20 cellular contexts compared by ENCODE assay signal in the genomic region with DNA sequence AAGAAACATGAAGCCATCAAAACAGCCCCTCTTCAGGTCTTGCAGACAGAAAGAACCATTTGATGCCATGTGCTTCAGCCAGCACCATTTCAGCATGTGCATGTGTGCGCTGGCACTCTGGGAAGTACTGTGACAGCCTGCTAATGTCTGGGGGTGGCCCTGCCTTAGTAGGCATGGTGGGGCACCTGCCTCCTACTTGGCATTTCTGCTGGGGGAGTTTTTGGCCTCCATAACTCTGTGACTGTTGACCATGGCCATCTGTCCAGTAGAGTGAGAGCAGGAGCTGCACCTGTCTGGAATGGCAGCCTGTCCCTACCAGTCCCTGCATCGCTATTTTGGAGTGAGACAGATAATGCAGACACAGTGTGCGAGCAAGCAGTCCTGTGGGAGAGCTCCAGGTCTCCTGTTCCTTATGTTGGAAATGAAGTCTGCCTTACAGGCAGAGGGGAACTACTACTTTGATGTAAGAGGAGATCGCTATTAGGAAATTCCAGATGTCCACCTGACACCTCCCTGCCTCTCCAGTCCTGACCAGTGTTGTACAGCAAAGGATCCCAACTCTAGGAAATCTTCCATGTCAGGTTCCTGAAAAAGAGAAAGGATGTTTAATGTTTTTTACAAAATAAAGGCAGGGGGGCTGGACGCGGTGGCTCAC.
DNase-seq lines count a peak whose midpoint lies in the region; ATAC-seq, FAIRE-seq and TF ChIP-seq lines count a peak whose summit lies in the region.
"Had no signal": no experiment of that assay in that cellular context is flagged by ENCODE, and none has a peak within 500 bp of the region (broad histone marks: within the 10 kb centered on the region; RNA-seq: fewer than 3 reads in every experiment).

No MANE protein-coding gene starts in this region.

- POLR2A ChIA-PET in GM12878 (lab: Charles Lee), result no interaction called here

- H3K4me1 ChIP-seq in DOHH2 (ENCODE audit: control insufficient read depth, low read length) (peaks cover 100% of the 10 kb centered on the region), GM12878 (ENCODE audit: control insufficient read depth, insufficient read depth, low read length) (peaks cover 78% of the 10 kb centered on the region)

- no peaks in the 10 kb centered on the region for H3K9me2 ChIP-seq in DOHH2 (replicated peaks; ENCODE audit: control insufficient read depth, low read length)

- in situ Hi-C loops in GM12878 (cut with MboI), result no loop called here

- peak overlapping the region; percentile 66 for H3K4me3 ChIP-seq in DOHH2 (ENCODE audit: low read length)
- no peak overlapping the region for H3K4me3 ChIP-seq in GM12878
- H3K4me3 ChIP-seq: Peyer's patch, SK-N-MC had no signal

- H3F3A ChIP-seq in DOHH2 (ENCODE audit: control insufficient read depth, insufficient read depth), result peaks cover 83% of the 10 kb centered on the region

- WGBS in GM12878 (ENCODE audit: insufficient coverage, insufficient replicate concordance, low lambda C conversion rate, missing lambda C conversion rate), result 98% methylated on average over 6 of the region's 6 CpGs

- DNase-seq in GM12878 (ENCODE audit: low read depth, low spot score) (no peak), naive B cell (no peak), sciatic nerve (ENCODE audit: low spot score) (no peak), frontal cortex (ENCODE audit: low spot score in 2 of 2) (no peak)
- DNase-seq: ACHN; AML-193; CD4-positive, alpha-beta T cell; H9; NCI-H1436 treated with DMSO at 0.1 percent for 48 hours; NCI-H2081; NCI-H774; Peyer's patch; Right ventricle myocardium superior; T-cell had no signal

- TF ChIP-seq EP300 in GM12878 (IDR thresholded peaks at IDR 0.05; ENCODE audit: borderline replicate concordance in 1 of 2, control insufficient read depth in 1 of 2, low read depth in 2 of 2, low read length in 2 of 2), result no peak

- H3K27ac Mint-ChIP-seq in IgD-negative memory B cell (peak overlapping the region in 2 of 3 donors; percentile 53 to 68), naive B cell (peak overlapping the region in 4 of 6 donors; percentile 28 to 87 (median 80))
- H3K27ac Mint-ChIP-seq: CD4-positive, alpha-beta T cell; T-cell had no signal

- ATAC-seq in GM12878 (no peak), naive B cell (ENCODE audit: low read depth in 2 of 2) (no peak), sciatic nerve (no peak), GM21528 (IDR thresholded peaks at IDR 0.05; ENCODE audit: low FRiP score, unreplicated experiment) (no peak), HG02840 (IDR thresholded peaks at IDR 0.05; ENCODE audit: low FRiP score, unreplicated experiment) (no peak)
- ATAC-seq: T-cell had no signal

- H3K4me3 Mint-ChIP-seq in IgD-negative memory B cell (peak overlapping the region in 2 of 4 donors; percentile 46 to 61), naive B cell (peak overlapping the region in 6 of 8 donors; percentile 9 to 66 (median 44))
- H3K4me3 Mint-ChIP-seq: CD4-positive, alpha-beta T cell; H9; T-cell had no signal

- H2AFZ ChIP-seq in GM12878 (ENCODE audit: control insufficient read depth, low read depth, low read length), result no peak overlapping the region

- H3K27me3 ChIP-seq in DOHH2 (ENCODE audit: control insufficient read depth, low read length) (no peaks in the 10 kb centered on the region), GM12878 (replicated peaks in 1 of 2; ENCODE audit: control insufficient read depth in 2 of 2, insufficient read depth in 2 of 2, low read length in 1 of 2) (no peaks in the 10 kb centered on the region)
- H3K27me3 ChIP-seq: Peyer's patch had no signal

- H4K20me1 ChIP-seq in DOHH2 (ENCODE audit: control insufficient read depth, insufficient read depth, low read depth, low read length) (no peaks in the 10 kb centered on the region), GM12878 (ENCODE audit: control insufficient read depth, insufficient read depth) (no peaks in the 10 kb centered on the region)

- CTCF ChIA-PET in GM12878 (lab: Yijun Ruan, JAX), result interaction anchor here (0.6 kb wide), 1 partner anchor 493 kb away, joined by 3 read pairs; no protein-coding TSS in a partner anchor

- RAD21 ChIA-PET in GM12878 (lab: Charles Lee; ENCODE audit: unreplicated experiment), result no interaction called here

- H3K36me3 ChIP-seq in DOHH2 (ENCODE audit: control insufficient read depth, low read length) (peaks cover 49% of the 10 kb centered on the region), GM12878 (ENCODE audit: control insufficient read depth in 2 of 2, insufficient read depth in 2 of 2, low read length in 1 of 2) (peaks cover 4 to 10% of the 10 kb centered on the region in 2 experiments)
- H3K36me3 ChIP-seq: Peyer's patch had no signal

- no peak for TF ChIP-seq CTCF in DOHH2 (IDR thresholded peaks at IDR 0.05; ENCODE audit: low read depth, low read length, poor library complexity, severe bottlenecking)
- TF ChIP-seq CTCF in GM12878 (IDR thresholded peaks at IDR 0.05 in 2 of 3, conservative IDR thresholded peaks at IDR 0.05 in 1 of 3; ENCODE audit: control insufficient read depth in 2 of 3, extremely low read depth in 1 of 3, insufficient read depth in 1 of 3, low read depth in 3 of 3, low read length in 3 of 3), result no peak

- H3K36me3 Mint-ChIP-seq in IgD-negative memory B cell, result peaks cover 8% of the 10 kb centered on the region
- H3K36me3 Mint-ChIP-seq in naive B cell, result peaks cover 8 to 14% of the 10 kb centered on the region in 2 donors

- peak overlapping the region; percentile 13; the same call in 1 of the 2 replicates for H3K9ac ChIP-seq in GM12878 (ENCODE audit: control insufficient read depth, insufficient read depth, low read length)

- no peak for TF ChIP-seq RAD21 in GM12878 (IDR thresholded peaks at IDR 0.05; ENCODE audit: insufficient read depth, low read depth, low read length)

- H3K9me3 ChIP-seq in DOHH2 (ENCODE audit: control insufficient read depth, insufficient read depth, low read length) (no peaks in the 10 kb centered on the region), GM12878 (replicated peaks; ENCODE audit: control insufficient read depth, insufficient read depth, low read length) (no peaks in the 10 kb centered on the region; the same call in 1 of the 3 replicates)
- H3K9me3 ChIP-seq: Peyer's patch had no signal

- intact Hi-C loops in GM12878 (cut with micrococcal nuclease; ENCODE audit: unreplicated experiment), result no loop called here
- intact Hi-C loops in sciatic nerve (cut with DNase I), result no loop called here

- H3K4me2 ChIP-seq in DOHH2 (ENCODE audit: low read length), result peak overlapping the region; percentile 90
- no peak overlapping the region for H3K4me2 ChIP-seq in GM12878 (ENCODE audit: control insufficient read depth, insufficient read depth)

- no peaks in the 10 kb centered on the region for H3K27me3 Mint-ChIP-seq in IgD-negative memory B cell
- no peaks in the 10 kb centered on the region for H3K27me3 Mint-ChIP-seq in naive B cell
- H3K27me3 Mint-ChIP-seq: CD4-positive, alpha-beta T cell; T-cell had no signal

- peaks cover 70% of the 10 kb centered on the region for H3K79me2 ChIP-seq in DOHH2 (ENCODE audit: control insufficient read depth, low read length)
- peaks cover 46% of the 10 kb centered on the region for H3K79me2 ChIP-seq in GM12878 (ENCODE audit: control insufficient read depth, insufficient read depth, low read length)

- SMC1A ChIA-PET in GM12878 (lab: Charles Lee; ENCODE audit: uncharacterized antibody, unreplicated experiment), result no interaction called here

- H3K9me3 Mint-ChIP-seq in IgD-negative memory B cell (no peaks in the 10 kb centered on the region), naive B cell (peaks cover 0 to 1% (median 0%) of the 10 kb centered on the region in 7 donors)
- H3K9me3 Mint-ChIP-seq: CD4-positive, alpha-beta T cell had no signal

- H3K27ac ChIP-seq in DOHH2 (ENCODE audit: low read depth, low read length), result peak overlapping the region; percentile 100
- peak overlapping the region; percentile 100 for H3K27ac ChIP-seq in GM12878 (ENCODE audit: control insufficient read depth, insufficient read depth)
- H3K27ac ChIP-seq: SK-N-MC had no signal

- no TSS peak for BruUV-seq in GM12878 (replicated peaks; lab: Mats Ljungman, UMichigan)

- no peak for FAIRE-seq in GM12878 (lab: Jason Lieb, UNC)
- FAIRE-seq in frontal cortex (lab: Jason Lieb, UNC), result no peak
- FAIRE-seq: GM19239 had no signal

- TF ChIP-seq POLR2A in GM12878 (IDR thresholded peaks at IDR 0.05; ENCODE audit: low read depth, low read length), result no peak

- H3K4me1 Mint-ChIP-seq in IgD-negative memory B cell (peaks cover 50 to 60% (median 58%) of the 10 kb centered on the region in 3 donors), naive B cell (peaks cover 51 to 77% (median 71%) of the 10 kb centered on the region in 3 donors)

TF ChIP-seq in GM12878, 131 proteins besides CTCF, POLR2A, EP300 and RAD21:
- TF ChIP-seq POLR2AphosphoS5 (IDR thresholded peaks at IDR 0.05; ENCODE audit: low read length) (no peak), GATAD2B (conservative IDR thresholded peaks at IDR 0.05; ENCODE audit: low read depth) (no peak), MYB (IDR thresholded peaks at IDR 0.05; ENCODE audit: borderline replicate concordance, low read depth, low read length) (no peak), ZNF274 (IDR thresholded peaks at IDR 0.05; ENCODE audit: insufficient read depth, insufficient read length) (no peak), MTA2 (IDR thresholded peaks at IDR 0.05; ENCODE audit: low read depth) (no peak)
- TF ChIP-seq, protein P1, sequence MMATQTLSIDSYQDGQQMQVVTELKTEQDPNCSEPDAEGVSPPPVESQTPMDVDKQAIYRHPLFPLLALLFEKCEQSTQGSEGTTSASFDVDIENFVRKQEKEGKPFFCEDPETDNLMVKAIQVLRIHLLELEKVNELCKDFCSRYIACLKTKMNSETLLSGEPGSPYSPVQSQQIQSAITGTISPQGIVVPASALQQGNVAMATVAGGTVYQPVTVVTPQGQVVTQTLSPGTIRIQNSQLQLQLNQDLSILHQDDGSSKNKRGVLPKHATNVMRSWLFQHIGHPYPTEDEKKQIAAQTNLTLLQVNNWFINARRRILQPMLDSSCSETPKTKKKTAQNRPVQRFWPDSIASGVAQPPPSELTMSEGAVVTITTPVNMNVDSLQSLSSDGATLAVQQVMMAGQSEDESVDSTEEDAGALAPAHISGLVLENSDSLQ (IDR thresholded peaks at IDR 0.05), result no peak
